ENCODE assay signal across 1 cellular context in the genomic region with DNA sequence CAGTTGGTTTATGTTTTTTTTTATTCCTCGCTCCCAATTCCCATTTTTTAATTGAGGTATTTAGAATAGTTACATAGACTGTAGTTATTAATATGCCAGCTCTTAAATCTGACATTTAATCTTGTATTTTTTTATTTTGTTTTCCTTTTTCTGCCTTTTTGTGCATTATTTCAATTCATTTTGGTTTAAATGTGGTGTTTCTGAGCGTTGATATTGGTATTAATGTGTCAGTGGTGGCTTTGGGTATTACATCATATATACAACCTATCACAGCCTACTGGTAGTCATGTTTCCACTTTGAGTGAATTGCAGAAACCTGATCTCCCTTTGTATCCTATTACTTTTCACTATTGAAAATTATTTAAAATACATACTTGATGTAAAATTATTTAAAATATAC.
TF ChIP-seq lines count a peak whose summit lies in the region.

No MANE protein-coding gene starts in this region.

TF ChIP-seq in SK-N-SH, 30 proteins besides CTCF, POLR2A, EP300 and RAD21 (continued from another document):
- TF ChIP-seq, protein P1, sequence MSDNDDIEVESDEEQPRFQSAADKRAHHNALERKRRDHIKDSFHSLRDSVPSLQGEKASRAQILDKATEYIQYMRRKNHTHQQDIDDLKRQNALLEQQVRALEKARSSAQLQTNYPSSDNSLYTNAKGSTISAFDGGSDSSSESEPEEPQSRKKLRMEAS (IDR thresholded peaks at IDR 0.05; ENCODE audit: low read depth) = no peak
TF ChIP-seq in SK-N-SH: peak in this region for 0.
